In the genomic region with DNA sequence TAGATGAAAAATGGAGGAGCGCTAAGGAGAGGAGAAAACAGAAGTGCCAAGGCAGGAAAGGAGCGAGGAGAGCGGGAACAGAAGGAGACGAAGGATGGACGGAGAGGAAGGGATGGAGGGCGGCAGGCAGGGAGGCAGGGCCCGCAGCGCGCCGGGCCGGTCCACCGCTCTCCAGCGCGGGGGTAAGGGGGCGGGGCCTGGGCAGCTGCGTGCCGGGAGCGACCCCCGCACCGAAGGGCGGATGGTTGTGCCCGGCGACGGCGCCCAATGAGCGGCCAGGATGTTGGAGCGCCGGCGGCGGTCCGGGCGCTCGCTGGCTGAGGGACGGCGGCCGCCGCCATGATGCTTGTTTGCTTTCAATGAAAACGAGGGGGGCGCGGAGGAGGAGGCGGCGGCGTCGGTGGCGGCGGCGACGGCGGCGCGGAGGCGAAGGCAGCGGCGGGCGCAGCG, we compare ENCODE assay signal across 8 cellular contexts. TPM values are rescaled to one million over a fixed set of nuclear protein-coding genes. Genes with fewer than 3 reads are reported as not detected.
DNase-seq lines count a peak whose midpoint lies in the region; ATAC-seq, FAIRE-seq and TF ChIP-seq lines count a peak whose summit lies in the region.

A gene (plus strand): TSS at position 320 of the 450 bp plus-strand sequence. CDS start 34,898 bp downstream, outside the sequence.

- H3K4me3 ChIP-seq in GM12875 (ENCODE audit: low read depth, low read length) (peak within 1 kb of the TSS; percentile 75), pancreas (peak within 1 kb of the TSS; percentile 82 to 99 (median 99)), thyroid gland (replicated peaks in 1 of 3) (peak within 1 kb of the TSS; percentile 61 to 93 (median 84))

- DNase-seq in NCI-H1417 (lab: John Stamatoyannopoulos, UW) (peak; percentile 86 to 93 (median 90)), SW 1271 (lab: John Stamatoyannopoulos, UW) (peak; percentile 66 to 95), Right ventricle myocardium superior (peak; percentile 96), pancreas (peak; percentile 89 to 98 (median 96)), thyroid gland (peak; percentile 93 to 94)
- DNase-seq in activated naive CD8-positive, alpha-beta T cell treated with anti-CD3 and anti-CD28 coated beads, Interleukin-2, amount 50 U/mL, for 16 hours (ENCODE audit: low read depth, low spot score), result peak; percentile 90

- H3K27ac ChIP-seq in pancreas (peak within 1 kb of the TSS; percentile 81 to 89 (median 86)), thyroid gland (peak within 1 kb of the TSS; percentile 66 to 94 (median 86))

- TF ChIP-seq CTCF in GM12875 (IDR thresholded peaks at IDR 0.05; ENCODE audit: borderline replicate concordance, insufficient read depth, low read depth, low read length) (no peak), pancreas (IDR thresholded peaks at IDR 0.05) (no peak), thyroid gland (IDR thresholded peaks at IDR 0.05) (no peak)

- 1% methylated on average over 28 to 56 of the region's 56 CpGs for WGBS in pancreas, 2 donors
- 1% methylated on average over 33 to 45 of the region's 56 CpGs for WGBS in thyroid gland, 2 donors

- H3K9me3 ChIP-seq in pancreas (no peaks in the 10 kb centered on the region), thyroid gland (no peaks in the 10 kb centered on the region)

- FAIRE-seq in pancreas (lab: Jason Lieb, UNC), result no peak

- H3K27me3 ChIP-seq in pancreas (no peaks in the 10 kb centered on the region), thyroid gland (no peaks in the 10 kb centered on the region)

- peak in 1 of 2 donors; percentile 70 for TF ChIP-seq POLR2A in thyroid gland (IDR thresholded peaks at IDR 0.05)

- H3K4me1 ChIP-seq in pancreas, result peaks cover 0 to 12% (median 10%) of the 10 kb centered on the region in 3 donors
- H3K4me1 ChIP-seq in thyroid gland, result peaks cover 13 to 20% of the 10 kb centered on the region in 2 donors

- ATAC-seq in HG02763 (IDR thresholded peaks at IDR 0.05; ENCODE audit: unreplicated experiment) (peak; percentile 95), Right ventricle myocardium superior (ENCODE audit: poor library complexity) (peak; percentile 99), pancreas (peak; percentile 99 to 100 (median 100))

- H3K36me3 ChIP-seq in pancreas, result no peaks in the 10 kb centered on the region
- no peaks in the 10 kb centered on the region for H3K36me3 ChIP-seq in thyroid gland

- intact Hi-C loops in Right ventricle myocardium superior (cut with DNase I), result no loop called here
- intact Hi-C loops in pancreas (cut with DNase I), result no loop called here
- intact Hi-C loops in thyroid gland (cut with DNase I), result no loop called here

RNA-seq across cellular contexts. Expression of the gene that starts here (rescaled TPM):
- total RNA-seq in Right ventricle myocardium superior, result 13.8 TPM
- 10 to 100 TPM in 1 of 6 donors, 1 to 10 TPM in 5; 3.8 to 14.1 (median 6.4) TPM for total RNA-seq in pancreas
- 1 to 10 TPM; 4.3 to 6.1 TPM for polyA plus RNA-seq in pancreas
- 10 to 100 TPM; 14.0 to 21.0 (median 17.2) TPM for total RNA-seq in thyroid gland

Comparison
In these comparisons a context has a peak if more than half of its experiments do, and no peak if none do; other contexts are left out.
1. Peak in every context shown above with its lines: DNase-seq, ATAC-seq, H3K4me3 ChIP-seq and H3K27ac ChIP-seq.